9 cellular contexts compared by ENCODE assay signal in genomic region chr1:170664828-170665617, GRCh38. TPM values are rescaled to one million over a fixed set of nuclear protein-coding genes. Genes with fewer than 3 reads are reported as not detected.
DNase-seq lines count a peak whose midpoint lies in the region; ATAC-seq and TF ChIP-seq lines count a peak whose summit lies in the region.
"Had no signal": no experiment of that assay in that cellular context is flagged by ENCODE, and none has a peak within 500 bp of the region (broad histone marks: within the 10 kb centered on the region; RNA-seq: fewer than 3 reads in every experiment).

No MANE protein-coding gene starts in this region.

- H3K27ac Mint-ChIP-seq in T-helper 17 cell, result no peak overlapping the region

- peak; percentile 32 for DNase-seq in DMS153 treated with DMSO at 0.1 percent for 48 hours (lab: John Stamatoyannopoulos, UW; ENCODE audit: unreplicated experiment)
- DNase-seq in DMS153 (lab: John Stamatoyannopoulos, UW), result no peak
- no peak for DNase-seq in T-helper 17 cell
- DNase-seq in left cardiac atrium, result peak; percentile 48
- DNase-seq in retinal pigment epithelial cell (ENCODE audit: low read depth), result no peak
- DNase-seq in NCI-H2029 treated with DMSO at 0.1 percent for 48 hours (lab: John Stamatoyannopoulos, UW), result no peak
- DNase-seq in T-helper 1 cell, result no peak

- peak overlapping the region; percentile 93 for H3K4me3 ChIP-seq in retinal pigment epithelial cell (ENCODE audit: low read length)
- H3K4me3 ChIP-seq: BLaER1 had no signal

- ATAC-seq in T-helper 17 cell (no peak), left cardiac atrium (peak; percentile 58 to 72), GM21737 (IDR thresholded peaks at IDR 0.05; ENCODE audit: unreplicated experiment) (no peak)

- intact Hi-C loops in left cardiac atrium (cut with DNase I), result loop anchor here (5.0 to 10.0 kb wide), 2 partner anchors 130 to 133 kb away; partner anchors contain the start of gene GORAB (in 2 of the 2)

- H3K36me3 Mint-ChIP-seq in T-helper 17 cell (ENCODE audit: low read depth), result peaks cover 7% of the 10 kb centered on the region

- H3K4me1 Mint-ChIP-seq in T-helper 17 cell, result peaks cover 27% of the 10 kb centered on the region

- peak; percentile 52 for TF ChIP-seq CTCF in retinal pigment epithelial cell (conservative IDR thresholded peaks at IDR 0.05; ENCODE audit: low read depth, low read length)

- H3K4me3 Mint-ChIP-seq in T-helper 17 cell, result peak overlapping the region; percentile 15

- H3K27me3 Mint-ChIP-seq in T-helper 17 cell, result peaks cover 90% of the 10 kb centered on the region

- no peaks in the 10 kb centered on the region for H3K9me3 ChIP-seq in T-helper 17 cell (ENCODE audit: control insufficient read depth, low read length, poor library complexity, severe bottlenecking)

RNA-seq across cellular contexts. Expression of gene PRRX1, which starts 1.1 kb away (rescaled TPM):
- total RNA-seq in T-helper 17 cell (not detected), left cardiac atrium (10 to 100 TPM; 31.4 to 38.6 TPM)

Comparison
In these comparisons a context has a peak if more than half of its experiments do, and no peak if none do; other contexts are left out.
1. DNase-seq: peak in DMS153 treated with DMSO at 0.1 percent for 48 hours (single experiment) and left cardiac atrium (single experiment); none in DMS153 (single experiment), T-helper 17 cell (0 of 3), retinal pigment epithelial cell (single experiment), NCI-H2029 treated with DMSO at 0.1 percent for 48 hours (single experiment) and T-helper 1 cell (0 of 5).
2. ATAC-seq: peak in left cardiac atrium (2 of 2); none in T-helper 17 cell (single experiment) and GM21737 (single experiment).
3. RNA of gene PRRX1, which starts 1.1 kb away (total RNA-seq): 31.4 to 38.6 TPM in left cardiac atrium; not detected in T-helper 17 cell; every median in the first group is over 10 times any median in the second.